Comparison of ENCODE assay signal across 29 cellular contexts in genomic region chr6:63477422-63478040, GRCh38.
"Had no signal": no experiment of that assay in that cellular context is flagged by ENCODE, and none has a peak within 500 bp of the region (broad histone marks: within the 10 kb centered on the region; RNA-seq: fewer than 3 reads in every experiment).

No MANE protein-coding gene starts in this region.

- H3K9me3 ChIP-seq: colonic mucosa, esophagus muscularis mucosa, gastroesophageal sphincter, stomach, testis, tibial nerve, upper lobe of left lung had no signal

- H3K9me3 Mint-ChIP-seq: central memory CD8-positive, alpha-beta T cell; naive thymus-derived CD8-positive, alpha-beta T cell; nephron progenitor cell; stimulated activated effector memory CD8-positive, alpha-beta T cell treated with anti-CD3 and anti-CD28 coated beads, Interleukin-12 subunit alpha, Interleukin-12 subunit beta, amount 100 ng/mL, for 72 hours had no signal

- H3K27ac Mint-ChIP-seq: immature natural killer cell; nephron progenitor cell; stimulated activated effector memory CD8-positive, alpha-beta T cell treated with anti-CD3 and anti-CD28 coated beads, Interleukin-12 subunit alpha, Interleukin-12 subunit beta, amount 100 ng/mL, for 72 hours had no signal

- H3K4me3 ChIP-seq: colonic mucosa, esophagus muscularis mucosa, gastroesophageal sphincter, stomach, testis, tibial nerve, upper lobe of left lung had no signal

- H3K36me3 Mint-ChIP-seq: immature natural killer cell; naive thymus-derived CD8-positive, alpha-beta T cell; stimulated activated effector memory CD8-positive, alpha-beta T cell treated with anti-CD3 and anti-CD28 coated beads, Interleukin-12 subunit alpha, Interleukin-12 subunit beta, amount 100 ng/mL, for 72 hours had no signal

- H3K27ac ChIP-seq: colonic mucosa, esophagus muscularis mucosa, foreskin keratinocyte, gastroesophageal sphincter, stomach, testis, tibial nerve, upper lobe of left lung had no signal

- H3K36me3 ChIP-seq: colonic mucosa, esophagus muscularis mucosa, gastroesophageal sphincter, stomach, tibial nerve, upper lobe of left lung had no signal

- DNase-seq: colonic mucosa; dermis blood vessel endothelial cell; effector memory CD4-positive, alpha-beta T cell; foreskin keratinocyte; glutamatergic neuron; hypothalamus; immature natural killer cell; islet precursor cell; kidney glomerular epithelial cell; left ventricle myocardium superior; mesendoderm; midbrain; naive thymus-derived CD8-positive, alpha-beta T cell; nephron progenitor cell; nucleus accumbens; posterior cingulate gyrus; retina; stimulated activated CD4-positive, alpha-beta T cell treated with anti-CD3 and anti-CD28 coated beads, Interleukin-2, amount 100 ng/mL, for 24 hours; stimulated activated CD4-positive, alpha-beta T cell treated with anti-CD3 and anti-CD28 coated beads, Interleukin-4, amount 100 ng/mL, for 24 hours; stimulated activated naive CD4-positive, alpha-beta T cell treated with Interleukin-2 at 50 U/mL for 16 hours; stomach; testis; upper lobe of left lung had no signal

- H3K27me3 Mint-ChIP-seq: central memory CD8-positive, alpha-beta T cell had no signal

- H3K4me1 ChIP-seq: colonic mucosa, gastroesophageal sphincter, testis, tibial nerve, upper lobe of left lung had no signal

- H3K4me3 Mint-ChIP-seq: central memory CD8-positive, alpha-beta T cell; immature natural killer cell; naive thymus-derived CD8-positive, alpha-beta T cell; nephron progenitor cell; stimulated activated effector memory CD8-positive, alpha-beta T cell treated with anti-CD3 and anti-CD28 coated beads, Interleukin-12 subunit alpha, Interleukin-12 subunit beta, amount 100 ng/mL, for 72 hours had no signal

- ATAC-seq: foreskin keratinocyte; gastroesophageal sphincter; left ventricle myocardium superior; naive thymus-derived CD8-positive, alpha-beta T cell; sciatic nerve; stimulated activated effector memory CD8-positive, alpha-beta T cell treated with anti-CD3 and anti-CD28 coated beads, Interleukin-12 subunit alpha, Interleukin-12 subunit beta, amount 100 ng/mL, for 72 hours had no signal

- H3K27me3 ChIP-seq: colonic mucosa, esophagus muscularis mucosa, foreskin keratinocyte, gastroesophageal sphincter, stomach, testis, tibial nerve, upper lobe of left lung had no signal

- H3K4me1 Mint-ChIP-seq: central memory CD8-positive, alpha-beta T cell; immature natural killer cell; naive thymus-derived CD8-positive, alpha-beta T cell; nephron progenitor cell; stimulated activated effector memory CD8-positive, alpha-beta T cell treated with anti-CD3 and anti-CD28 coated beads, Interleukin-12 subunit alpha, Interleukin-12 subunit beta, amount 100 ng/mL, for 72 hours had no signal
